Comparison of ENCODE assay signal across 8 cellular contexts in the genomic region with DNA sequence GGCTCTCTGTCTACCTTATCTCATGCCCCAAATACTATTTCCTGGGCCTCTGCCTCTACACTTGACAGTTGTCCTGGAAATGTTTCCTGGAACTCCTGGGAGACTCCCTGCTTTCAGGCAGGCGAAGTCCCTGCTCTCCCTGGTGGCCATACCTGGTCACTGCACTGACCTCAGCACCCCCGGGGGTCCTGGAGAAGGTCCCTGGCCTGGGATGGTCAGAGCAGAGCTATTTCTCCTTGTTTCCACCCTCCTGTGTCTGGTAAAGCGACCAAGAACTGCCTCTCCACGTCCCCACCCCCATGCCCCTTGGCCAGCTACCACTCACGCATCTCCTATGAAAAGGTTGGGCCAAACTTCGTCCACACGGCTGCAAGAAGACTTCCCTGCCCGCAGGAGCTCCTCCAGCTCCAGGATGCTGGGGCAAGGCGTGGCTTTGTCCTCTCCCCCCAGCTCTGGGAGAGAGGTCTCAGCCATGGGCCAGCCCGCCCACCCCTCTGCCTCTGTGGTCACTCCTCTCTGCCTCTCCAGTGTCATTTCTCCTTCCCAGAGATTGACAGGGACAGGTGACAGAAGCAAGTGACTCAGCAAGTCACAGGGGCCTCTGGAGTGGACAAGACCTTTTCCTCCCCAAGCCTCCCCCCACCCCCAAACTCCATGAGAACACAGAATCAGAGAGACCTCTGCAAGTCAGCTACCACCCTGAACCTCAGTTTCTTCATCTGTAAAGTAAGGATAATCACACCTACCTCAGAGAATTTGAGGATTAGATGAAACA. TPM values are rescaled to one million over a fixed set of nuclear protein-coding genes. Genes with fewer than 3 reads are reported as not detected.
A peak's percentile ranks its signal among the peaks of the same experiment; 100 is the strongest.
DNase-seq lines count a peak whose midpoint lies in the region; TF ChIP-seq lines count a peak whose summit lies in the region.

No MANE protein-coding gene starts in this region.

- intact Hi-C loops in adrenal gland (cut with DNase I) = loop anchor here (5.0 to 10.0 kb wide), 2 partner anchors 123 to 864 kb away; no protein-coding TSS in a partner anchor

- H3K27ac Mint-ChIP-seq in CD8-positive, alpha-beta memory T cell = peak overlapping the region in 7 of 8 donors; percentile 35 to 96 (median 95)

- POLR2A ChIA-PET in CD8-positive, alpha-beta memory T cell (lab: Charles Lee) = interaction anchor here (3.2 kb wide), 1 partner anchor 102 kb away, joined by 23 read pairs; a partner anchor contains a TSS
- POLR2A ChIA-PET in HEK293T (lab: Yijun Ruan, JAX) = no interaction called here

- H3K27me3 ChIP-seq in CD8-positive, alpha-beta memory T cell (ENCODE audit: insufficient read depth, low read length, poor library complexity, severe bottlenecking) = no peaks in the 10 kb centered on the region
- no peaks in the 10 kb centered on the region for H3K27me3 ChIP-seq in adrenal gland
- H3K27me3 ChIP-seq in liver (ENCODE audit: control insufficient read depth in 4 of 4, insufficient read depth in 4 of 4, low read length in 3 of 4) = no peaks in the 10 kb centered on the region

- no peak overlapping the region for H3K9ac ChIP-seq in liver (ENCODE audit: low read depth in 1 of 2, low read length in 2 of 2)

- H3K4me3 Mint-ChIP-seq in CD8-positive, alpha-beta memory T cell = peak overlapping the region in 3 of 7 donors; percentile 86 to 92 (median 87)

- H3K4me3 ChIP-seq in CD8-positive, alpha-beta memory T cell (ENCODE audit: low read length) = no peak overlapping the region
- H3K4me3 ChIP-seq in adrenal gland (no peak overlapping the region), liver (ENCODE audit: low read depth in 1 of 3, low read length in 3 of 3) (no peak overlapping the region)

- no peak for TF ChIP-seq POLR2A in adrenal gland (IDR thresholded peaks at IDR 0.05)

- H3K36me3 Mint-ChIP-seq in CD8-positive, alpha-beta memory T cell = peaks cover 0 to 13% (median 0%) of the 10 kb centered on the region in 3 donors

- peaks cover 0 to 2% of the 10 kb centered on the region in 2 donors for H3K27me3 Mint-ChIP-seq in CD8-positive, alpha-beta memory T cell

- peak in 1 of 2 donors; percentile 63 for TF ChIP-seq RAD21 in liver (IDR thresholded peaks at IDR 0.05)

- H3K4me1 ChIP-seq in CD8-positive, alpha-beta memory T cell (ENCODE audit: insufficient read depth, low read length) = peaks cover 34% of the 10 kb centered on the region
- H3K4me1 ChIP-seq in adrenal gland (replicated peaks in 1 of 2) (peaks cover 7 to 27% of the 10 kb centered on the region in 2 donors), liver (ENCODE audit: control insufficient read depth in 4 of 4, insufficient read depth in 4 of 4, low read length in 3 of 4) (peaks cover 2 to 9% (median 3%) of the 10 kb centered on the region in 4 donors)

- peak overlapping the region; percentile 93 for H3K27ac ChIP-seq in CD8-positive, alpha-beta memory T cell (ENCODE audit: low read depth, low read length)
- H3K27ac ChIP-seq in adrenal gland (no peak overlapping the region), liver (ENCODE audit: low read depth in 1 of 2, low read length in 2 of 2) (no peak overlapping the region)

- CTCF ChIA-PET in CD8-positive, alpha-beta memory T cell (lab: Charles Lee) = interaction anchor here (1.4 to 2.0 kb wide), 3 partner anchors 9 to 127 kb away, joined by 5 to 8 read pairs (median 6); a partner anchor contains a TSS
- CTCF ChIA-PET in HEK293T (lab: Yijun Ruan, JAX) = interaction anchor here (0.6 to 1.7 kb wide), 5 partner anchors 17 to 851 kb away, joined by 3 to 6 read pairs (median 3); a partner anchor contains a TSS

- WGBS in adrenal gland, 4 donors = 74 to 83% (median 77%) methylated on average over 5 to 10 of the region's 10 CpGs
- 73% methylated on average over 10 of the region's 10 CpGs for WGBS in liver

- H3K4me1 Mint-ChIP-seq in CD8-positive, alpha-beta memory T cell = peaks cover 36 to 43% (median 36%) of the 10 kb centered on the region in 3 donors

- no peaks in the 10 kb centered on the region for H3K9me3 ChIP-seq in CD8-positive, alpha-beta memory T cell (ENCODE audit: low read length)
- no peaks in the 10 kb centered on the region for H3K9me3 ChIP-seq in adrenal gland (replicated peaks in 1 of 3)
- no peaks in the 10 kb centered on the region for H3K9me3 ChIP-seq in liver (ENCODE audit: control insufficient read depth in 4 of 4, low read length in 3 of 4)

- no peak for DNase-seq in CD8-positive, alpha-beta memory T cell
- DNase-seq in HEK293T (ENCODE audit: extremely low spot score) = peak; percentile 76
- DNase-seq in adrenal gland = peak in 1 of 7 donors; percentile 50
- no peak for DNase-seq in NCI-H1048 (lab: John Stamatoyannopoulos, UW)
- no peak for DNase-seq in GF-D8 (lab: John Stamatoyannopoulos, UW)
- DNase-seq in anterior cingulate cortex (lab: John Stamatoyannopoulos, UW) = no peak
- DNase-seq in cerebellar nuclear complex (lab: John Stamatoyannopoulos, UW) = no peak

- H3K9me3 Mint-ChIP-seq in CD8-positive, alpha-beta memory T cell = no peaks in the 10 kb centered on the region

- TF ChIP-seq CTCF in adrenal gland (IDR thresholded peaks at IDR 0.05) (peak; percentile 14 to 54 (median 42)), liver (IDR thresholded peaks at IDR 0.05; ENCODE audit: low read depth, low read length, missing input control) (peak; percentile 31)

- H3K36me3 ChIP-seq in CD8-positive, alpha-beta memory T cell (ENCODE audit: insufficient read depth, low read length) = no peaks in the 10 kb centered on the region
- no peaks in the 10 kb centered on the region for H3K36me3 ChIP-seq in adrenal gland (replicated peaks in 1 of 2)
- no peaks in the 10 kb centered on the region for H3K36me3 ChIP-seq in liver (ENCODE audit: control insufficient read depth in 4 of 4, insufficient read depth in 3 of 4, low read depth in 1 of 4, low read length in 3 of 4)

TF ChIP-seq in HEK293T, 16 proteins besides CTCF, POLR2A, EP300 and RAD21:
- TF ChIP-seq BHLHE40 (IDR thresholded peaks at IDR 0.05; ENCODE audit: borderline replicate concordance) (no peak), ELF4 (IDR thresholded peaks at IDR 0.05) (no peak), LEF1 (IDR thresholded peaks at IDR 0.05; ENCODE audit: borderline replicate concordance) (no peak), ARNT (IDR thresholded peaks at IDR 0.05) (no peak), FOXA1 (IDR thresholded peaks at IDR 0.05) (no peak), TARDBP (IDR thresholded peaks at IDR 0.05) (no peak), FOXK2 (IDR thresholded peaks at IDR 0.05) (no peak), SUZ12 (IDR thresholded peaks at IDR 0.05) (no peak), CTBP1 (IDR thresholded peaks at IDR 0.05; ENCODE audit: borderline replicate concordance) (no peak), FOXM1 (IDR thresholded peaks at IDR 0.05; ENCODE audit: borderline replicate concordance) (no peak), NFRKB (IDR thresholded peaks at IDR 0.05) (no peak), HDGF (IDR thresholded peaks at IDR 0.05; ENCODE audit: borderline replicate concordance) (no peak), ZNF384 (IDR thresholded peaks at IDR 0.05) (no peak), L3MBTL2 (conservative IDR thresholded peaks at IDR 0.05) (no peak), SP1 (IDR thresholded peaks at IDR 0.05) (no peak)
- TF ChIP-seq, protein P1, sequence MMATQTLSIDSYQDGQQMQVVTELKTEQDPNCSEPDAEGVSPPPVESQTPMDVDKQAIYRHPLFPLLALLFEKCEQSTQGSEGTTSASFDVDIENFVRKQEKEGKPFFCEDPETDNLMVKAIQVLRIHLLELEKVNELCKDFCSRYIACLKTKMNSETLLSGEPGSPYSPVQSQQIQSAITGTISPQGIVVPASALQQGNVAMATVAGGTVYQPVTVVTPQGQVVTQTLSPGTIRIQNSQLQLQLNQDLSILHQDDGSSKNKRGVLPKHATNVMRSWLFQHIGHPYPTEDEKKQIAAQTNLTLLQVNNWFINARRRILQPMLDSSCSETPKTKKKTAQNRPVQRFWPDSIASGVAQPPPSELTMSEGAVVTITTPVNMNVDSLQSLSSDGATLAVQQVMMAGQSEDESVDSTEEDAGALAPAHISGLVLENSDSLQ (IDR thresholded peaks at IDR 0.05) = no peak
TF ChIP-seq in HEK293T: peak in this region for 0.

TF ChIP-seq in liver, 16 proteins besides CTCF, POLR2A, EP300 and RAD21 (continues in another document):
- no peak for TF ChIP-seq HNF4G (IDR thresholded peaks at IDR 0.05)
- TF ChIP-seq FOXA1 (IDR thresholded peaks at IDR 0.05) = no peak
- TF ChIP-seq TAF1 (conservative IDR thresholded peaks at IDR 0.05) = no peak
- no peak for TF ChIP-seq HNF4A (conservative IDR thresholded peaks at IDR 0.05)
- TF ChIP-seq, protein P2, sequence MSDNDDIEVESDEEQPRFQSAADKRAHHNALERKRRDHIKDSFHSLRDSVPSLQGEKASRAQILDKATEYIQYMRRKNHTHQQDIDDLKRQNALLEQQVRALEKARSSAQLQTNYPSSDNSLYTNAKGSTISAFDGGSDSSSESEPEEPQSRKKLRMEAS (IDR thresholded peaks at IDR 0.05) = no peak
- TF ChIP-seq, protein P3, sequence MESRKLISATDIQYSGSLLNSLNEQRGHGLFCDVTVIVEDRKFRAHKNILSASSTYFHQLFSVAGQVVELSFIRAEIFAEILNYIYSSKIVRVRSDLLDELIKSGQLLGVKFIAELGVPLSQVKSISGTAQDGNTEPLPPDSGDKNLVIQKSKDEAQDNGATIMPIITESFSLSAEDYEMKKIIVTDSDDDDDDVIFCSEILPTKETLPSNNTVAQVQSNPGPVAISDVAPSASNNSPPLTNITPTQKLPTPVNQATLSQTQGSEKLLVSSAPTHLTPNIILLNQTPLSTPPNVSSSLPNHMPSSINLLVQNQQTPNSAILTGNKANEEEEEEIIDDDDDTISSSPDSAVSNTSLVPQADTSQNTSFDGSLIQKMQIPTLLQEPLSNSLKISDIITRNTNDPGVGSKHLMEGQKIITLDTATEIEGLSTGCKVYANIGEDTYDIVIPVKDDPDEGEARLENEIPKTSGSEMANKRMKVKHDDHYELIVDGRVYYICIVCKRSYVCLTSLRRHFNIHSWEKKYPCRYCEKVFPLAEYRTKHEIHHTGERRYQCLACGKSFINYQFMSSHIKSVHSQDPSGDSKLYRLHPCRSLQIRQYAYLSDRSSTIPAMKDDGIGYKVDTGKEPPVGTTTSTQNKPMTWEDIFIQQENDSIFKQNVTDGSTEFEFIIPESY (IDR thresholded peaks at IDR 0.05) = no peak
- TF ChIP-seq JUND (IDR thresholded peaks at IDR 0.05) = no peak
- no peak for TF ChIP-seq EGR1 (IDR thresholded peaks at IDR 0.05; ENCODE audit: low read depth in 2 of 2)
- no peak for TF ChIP-seq GABPA (IDR thresholded peaks at IDR 0.05 in 1 of 2, conservative IDR thresholded peaks at IDR 0.05 in 1 of 2)
- TF ChIP-seq FOXA2 (IDR thresholded peaks at IDR 0.05) = no peak

RNA-seq across cellular contexts. Expression of a gene that starts 2.6 kb away (rescaled TPM):
- 10 to 100 TPM; 15.0 to 16.4 TPM for total RNA-seq in CD8-positive, alpha-beta memory T cell
- 5.9 TPM for polyA plus RNA-seq in CD8-positive, alpha-beta memory T cell
- total RNA-seq in adrenal gland (10 to 100 TPM; 25.6 to 48.7 (median 34.0) TPM), liver (10 to 100 TPM in 1 of 2 donors, 1 to 10 TPM in 1; 5.2 to 10.3 TPM)
- polyA plus RNA-seq in adrenal gland (10 to 100 TPM in 1 of 3 donors, 1 to 10 TPM in 2; 5.7 to 27.8 (median 6.0) TPM), liver (1 to 10 TPM; 2.8 to 2.9 TPM)
